11 cellular contexts compared by ENCODE assay signal in genomic region chr19:49155005-49155826, GRCh38. TPM values are rescaled to one million over a fixed set of nuclear protein-coding genes. Genes with fewer than 3 reads are reported as not detected.
DNase-seq lines count a peak whose midpoint lies in the region; ATAC-seq and TF ChIP-seq lines count a peak whose summit lies in the region.
"Had no signal": no experiment of that assay in that cellular context is flagged by ENCODE, and none has a peak within 500 bp of the region (broad histone marks: within the 10 kb centered on the region; RNA-seq: fewer than 3 reads in every experiment).

Gene HRC (minus strand): TSS chr19:49155396. CDS start chr19:49155237, 159 bp downstream.

- H3K27ac Mint-ChIP-seq in naive thymus-derived CD4-positive, alpha-beta T cell = no peak within 1 kb of the TSS

- H3K4me2 ChIP-seq in trophoblast cell (ENCODE audit: low read length) = no peak within 1 kb of the TSS

- peaks cover 8% of the 10 kb centered on the region for H3K79me2 ChIP-seq in trophoblast cell (ENCODE audit: control insufficient read depth, insufficient read depth, low read length, poor library complexity)

- peaks cover 0 to 9% (median 2%) of the 10 kb centered on the region in 5 donors for H3K36me3 Mint-ChIP-seq in naive thymus-derived CD4-positive, alpha-beta T cell

- CTCF ChIA-PET in naive thymus-derived CD4-positive, alpha-beta T cell (lab: Charles Lee) = interaction anchor here (0.9 kb wide), 1 partner anchor 58 kb away, joined by 4 read pairs; no protein-coding TSS in a partner anchor

- no peak within 1 kb of the TSS for H2BK120ac ChIP-seq in trophoblast cell (ENCODE audit: insufficient read depth, low read length, poor library complexity)

- peak; percentile 27 for DNase-seq in ELF-1 (ENCODE audit: low read depth, low spot score)
- DNase-seq in ascending aorta (ENCODE audit: low spot score in 2 of 2) = no peak
- DNase-seq in right atrium auricular region (ENCODE audit: low spot score) = no peak
- peak in 1 of 2 donors; percentile 17 for DNase-seq in trophoblast cell
- no peak for DNase-seq in activated CD8-positive, alpha-beta memory T cell treated with anti-CD3 and anti-CD28 coated beads, Interleukin-2, amount 50 U/mL, for 4 hours
- no peak for DNase-seq in naive thymus-derived CD4-positive, alpha-beta T cell
- DNase-seq in stimulated activated CD4-positive, alpha-beta T cell treated with anti-CD3 and anti-CD28 coated beads, Interleukin-2, amount 100 ng/mL, for 24 hours = no peak
- no peak for DNase-seq in germinal center (ENCODE audit: low spot score)
- DNase-seq: head of caudate nucleus had no signal

- peak within 1 kb of the TSS; percentile 56 to 60 for H3K27ac ChIP-seq in ascending aorta
- peak within 1 kb of the TSS; percentile 96 for H3K27ac ChIP-seq in right atrium auricular region
- H3K27ac ChIP-seq in trophoblast cell (ENCODE audit: low read depth, low read length) = no peak within 1 kb of the TSS
- no peak within 1 kb of the TSS for H3K27ac ChIP-seq in naive thymus-derived CD4-positive, alpha-beta T cell (ENCODE audit: low read depth, low read length)

- H3K4me3 Mint-ChIP-seq in naive thymus-derived CD4-positive, alpha-beta T cell = peak within 1 kb of the TSS in 3 of 10 donors; percentile 3 to 38 (median 8)

- H3K9me3 ChIP-seq in ascending aorta (no peaks in the 10 kb centered on the region), right atrium auricular region (no peaks in the 10 kb centered on the region), trophoblast cell (ENCODE audit: insufficient read depth, low read depth, low read length) (peaks cover 12% of the 10 kb centered on the region)
- no peaks in the 10 kb centered on the region for H3K9me3 ChIP-seq in naive thymus-derived CD4-positive, alpha-beta T cell (ENCODE audit: control insufficient read depth in 2 of 3, low read length in 3 of 3)

- peak within 1 kb of the TSS; percentile 20 for H4K91ac ChIP-seq in trophoblast cell (ENCODE audit: low read depth, low read length)

- H2BK12ac ChIP-seq in trophoblast cell (ENCODE audit: low read length) = no peak within 1 kb of the TSS

- no peak within 1 kb of the TSS for H3K9ac ChIP-seq in trophoblast cell (ENCODE audit: low read length)

- no peak within 1 kb of the TSS for H3K4ac ChIP-seq in trophoblast cell (ENCODE audit: low read depth, low read length)

- TF ChIP-seq CTCF in ascending aorta (IDR thresholded peaks at IDR 0.05) (no peak), right atrium auricular region (IDR thresholded peaks at IDR 0.05) (no peak)

- no peaks in the 10 kb centered on the region for H3K27me3 ChIP-seq in ascending aorta
- H3K27me3 ChIP-seq in right atrium auricular region = no peaks in the 10 kb centered on the region
- no peaks in the 10 kb centered on the region for H3K27me3 ChIP-seq in trophoblast cell (ENCODE audit: insufficient read depth, low read length)
- H3K27me3 ChIP-seq in naive thymus-derived CD4-positive, alpha-beta T cell (ENCODE audit: control insufficient read depth in 2 of 2, insufficient read depth in 2 of 2, low read length in 2 of 2) = peaks cover 3 to 28% of the 10 kb centered on the region in 2 donors

- POLR2A ChIA-PET in naive thymus-derived CD4-positive, alpha-beta T cell (lab: Charles Lee) = no interaction called here

- H2AK5ac ChIP-seq in trophoblast cell (ENCODE audit: low read length) = no peak within 1 kb of the TSS

- H3K4me1 ChIP-seq in ascending aorta = peaks cover 0 to 9% of the 10 kb centered on the region in 2 donors
- H3K4me1 ChIP-seq in right atrium auricular region = peaks cover 0 to 45% of the 10 kb centered on the region in 2 donors
- peaks cover 8 to 18% of the 10 kb centered on the region in 2 experiments for H3K4me1 ChIP-seq in trophoblast cell (ENCODE audit: control insufficient read depth in 1 of 2, insufficient read depth in 2 of 2, low read length in 2 of 2)
- peaks cover 0 to 21% of the 10 kb centered on the region in 2 donors for H3K4me1 ChIP-seq in naive thymus-derived CD4-positive, alpha-beta T cell (ENCODE audit: control insufficient read depth in 2 of 2, insufficient read depth in 2 of 2, low read length in 2 of 2)

- no peak within 1 kb of the TSS for H3K23ac ChIP-seq in trophoblast cell (ENCODE audit: low read length)

- peaks cover 55 to 75% (median 58%) of the 10 kb centered on the region in 5 donors for H3K27me3 Mint-ChIP-seq in naive thymus-derived CD4-positive, alpha-beta T cell

- no peak within 1 kb of the TSS for H3K18ac ChIP-seq in trophoblast cell (ENCODE audit: low read length)

- peaks cover 0 to 11% (median 5%) of the 10 kb centered on the region in 11 donors for H3K9me3 Mint-ChIP-seq in naive thymus-derived CD4-positive, alpha-beta T cell

- H4K8ac ChIP-seq in trophoblast cell (ENCODE audit: low read depth, low read length) = no peak within 1 kb of the TSS

- no peak within 1 kb of the TSS for H2AFZ ChIP-seq in trophoblast cell (ENCODE audit: insufficient read depth, low read length, poor library complexity)

- H3K79me1 ChIP-seq in trophoblast cell (ENCODE audit: low read length) = peaks cover 14% of the 10 kb centered on the region

- no peak within 1 kb of the TSS for H3K14ac ChIP-seq in trophoblast cell (ENCODE audit: low read length)

- H3K4me3 ChIP-seq in ascending aorta (no peak within 1 kb of the TSS), right atrium auricular region (peak within 1 kb of the TSS; percentile 44 to 76), trophoblast cell (ENCODE audit: low read depth, low read length) (peak within 1 kb of the TSS; percentile 7)
- H3K4me3 ChIP-seq in naive thymus-derived CD4-positive, alpha-beta T cell (ENCODE audit: low read length) = no peak within 1 kb of the TSS

- intact Hi-C loops in ascending aorta (cut with DNase I) = no loop called here
- intact Hi-C loops in naive thymus-derived CD4-positive, alpha-beta T cell (cut with micrococcal nuclease) = no loop called here

- H3K4me1 Mint-ChIP-seq in naive thymus-derived CD4-positive, alpha-beta T cell = peaks cover 11 to 26% (median 18%) of the 10 kb centered on the region in 7 donors

- H3K36me3 ChIP-seq in ascending aorta = no peaks in the 10 kb centered on the region
- H3K36me3 ChIP-seq in right atrium auricular region = no peaks in the 10 kb centered on the region
- H3K36me3 ChIP-seq in trophoblast cell (ENCODE audit: control insufficient read depth in 1 of 2, insufficient read depth in 2 of 2, low read length in 2 of 2) = no peaks in the 10 kb centered on the region
- H3K36me3 ChIP-seq in naive thymus-derived CD4-positive, alpha-beta T cell (ENCODE audit: control insufficient read depth in 2 of 3, insufficient read depth in 3 of 3, low read length in 3 of 3) = no peaks in the 10 kb centered on the region

- no peak for ATAC-seq in naive thymus-derived CD4-positive, alpha-beta T cell

- no peak within 1 kb of the TSS for H2BK5ac ChIP-seq in trophoblast cell (ENCODE audit: low read depth, low read length, poor library complexity)

- no peak within 1 kb of the TSS for H4K12ac ChIP-seq in trophoblast cell (ENCODE audit: low read depth, low read length)

- no CpG with 5 or more reads among the region's 19 CpGs for WGBS in trophoblast cell (ENCODE audit: extremely low coverage, insufficient coverage, insufficient read length)

RNA-seq across cellular contexts. Expression of gene HRC, which starts in this region (rescaled TPM):
- total RNA-seq in ascending aorta (not detected), right atrium auricular region (1,000 to 10,000 TPM in 1 of 2 donors, 100 to 1,000 TPM in 1; 558 to 1,164 TPM)
- polyA plus RNA-seq in trophoblast cell (2013) = 0.15 and 0.18 TPM in 2 replicates
- total RNA-seq in naive thymus-derived CD4-positive, alpha-beta T cell = not detected
- polyA plus RNA-seq in naive thymus-derived CD4-positive, alpha-beta T cell = not detected
- total RNA-seq: activated CD8-positive, alpha-beta memory T cell treated with anti-CD3 and anti-CD28 coated beads for 36 hours; M059J had no signal

Comparison
In these comparisons a context has a peak if more than half of its experiments do, and no peak if none do; other contexts are left out.
1. RNA of gene HRC (total RNA-seq): 558 to 1,164 TPM in right atrium auricular region; not detected in ascending aorta (single experiment) and not detected in naive thymus-derived CD4-positive, alpha-beta T cell; every median in the first group is over 100 times any median in the second.
2. H3K27ac ChIP-seq: peak in ascending aorta (2 of 2) and right atrium auricular region (2 of 2); none in trophoblast cell (single experiment) and naive thymus-derived CD4-positive, alpha-beta T cell (single experiment).
3. H3K4me3 ChIP-seq: peak in right atrium auricular region (2 of 2) and trophoblast cell (single experiment); none in ascending aorta (0 of 2) and naive thymus-derived CD4-positive, alpha-beta T cell (single experiment).